ENCODE assay signal across 15 cellular contexts in the genomic region with DNA sequence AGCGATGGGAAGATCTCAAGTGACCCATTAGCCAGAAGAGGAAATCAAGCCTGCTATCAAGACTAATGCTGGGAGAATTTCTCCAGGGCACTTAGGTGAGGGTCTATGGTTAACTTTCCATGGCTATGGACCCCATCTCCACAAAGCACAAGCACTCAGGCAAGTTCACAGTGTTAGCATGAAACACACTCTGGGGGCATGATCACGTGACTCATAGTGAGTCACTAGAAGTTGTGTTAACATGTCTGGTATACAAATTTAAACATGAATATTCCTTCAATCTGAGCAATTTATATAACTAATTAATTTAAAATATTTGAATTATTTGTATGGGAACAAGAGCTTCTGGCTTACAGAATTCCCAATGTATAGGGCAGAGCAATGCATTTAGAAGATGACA.
"Had no signal": no experiment of that assay in that cellular context is flagged by ENCODE, and none has a peak within 500 bp of the region (broad histone marks: within the 10 kb centered on the region; RNA-seq: fewer than 3 reads in every experiment).

No MANE protein-coding gene starts in this region.

- H3K9me3 ChIP-seq: left lung, ovary, transverse colon had no signal

- H2AFZ ChIP-seq: neural progenitor cell had no signal

- H3K27ac ChIP-seq: left lung, neural progenitor cell, ovary, transverse colon had no signal

- FAIRE-seq: small intestine had no signal

- H3K4me3 ChIP-seq: left lung, neural progenitor cell, ovary, transverse colon had no signal

- H3K4me2 ChIP-seq: neural progenitor cell had no signal

- DNase-seq: activated CD4-positive, alpha-beta T cell treated with anti-CD3 and anti-CD28 coated beads, Interleukin-2, amount 10 ng/mL, durations not matched to agents 7 days and 5 days; activated naive CD4-positive, alpha-beta T cell treated with anti-CD3 and anti-CD28 coated beads, Interleukin-2, amount 10 ng/mL, durations not matched to agents 7 days and 5 days; central memory CD4-positive, alpha-beta T cell; effector memory CD4-positive, alpha-beta T cell; erythroblast; glutamatergic neuron; immature natural killer cell; left lung; ovary; retina; small intestine; transverse colon had no signal

- ATAC-seq: left lung; stimulated activated memory B cell treated with anti-CD40 and anti-IgM and Interleukin-4, amounts not matched to agents 10 μg/mL and 1 μg/mL and 100 μg/mL, for 72 hours; WTC11 had no signal

- H3K4me1 ChIP-seq: left lung, neural progenitor cell had no signal

- H3K9ac ChIP-seq: neural progenitor cell had no signal

- H3K36me3 ChIP-seq: left lung, neural progenitor cell, ovary, transverse colon had no signal

- H3K27me3 ChIP-seq: neural progenitor cell, ovary, transverse colon had no signal
